Comparison of ENCODE assay signal across 8 cellular contexts in genomic region chr13:99658266-99658991, GRCh38. TPM values are rescaled to one million over a fixed set of nuclear protein-coding genes. Genes with fewer than 3 reads are reported as not detected.
DNase-seq lines count a peak whose midpoint lies in the region; ATAC-seq and TF ChIP-seq lines count a peak whose summit lies in the region.

No MANE protein-coding gene starts in this region.

- H3K4me1 ChIP-seq in NT2/D1 (ENCODE audit: insufficient read depth, insufficient read length): peaks cover 8% of the 10 kb centered on the region

- no peaks in the 10 kb centered on the region for H3K36me3 Mint-ChIP-seq in activated T-helper 2 cell treated with anti-CD3 and anti-CD28 coated beads, Interferon-gamma antibody, Interleukin-2, Interleukin-4, amounts not matched to agents 10 μg/mL and 5 μg/mL and 100 μg/mL, durations not matched to agents 14 hours and 24 hours and 36 hours (ENCODE audit: low read depth)
- no peaks in the 10 kb centered on the region for H3K36me3 Mint-ChIP-seq in natural killer cell

- no peaks in the 10 kb centered on the region for H3K9me3 ChIP-seq in NT2/D1 (ENCODE audit: insufficient read depth, low read length)

- no peaks in the 10 kb centered on the region for H3K27me3 ChIP-seq in NT2/D1 (ENCODE audit: insufficient read depth, insufficient read length)

- H3K27ac Mint-ChIP-seq in activated T-helper 2 cell treated with anti-CD3 and anti-CD28 coated beads, Interferon-gamma antibody, Interleukin-2, Interleukin-4, amounts not matched to agents 10 μg/mL and 5 μg/mL and 100 μg/mL, durations not matched to agents 14 hours and 24 hours and 36 hours: no peak overlapping the region
- peak overlapping the region in 1 of 2 donors; percentile 73 for H3K27ac Mint-ChIP-seq in natural killer cell

- no peaks in the 10 kb centered on the region for H3K36me3 ChIP-seq in NT2/D1 (ENCODE audit: insufficient read depth, insufficient read length, low read length)

- ATAC-seq in HG02981 (IDR thresholded peaks at IDR 0.05; ENCODE audit: unreplicated experiment) (peak; percentile 42), natural killer cell (peak; percentile 38 to 43 (median 42)), GM18520 (IDR thresholded peaks at IDR 0.05; ENCODE audit: unreplicated experiment) (no peak)

- intact Hi-C loops in activated T-helper 2 cell treated with anti-CD3 and anti-CD28 coated beads, Interferon-gamma antibody, Interleukin-2, Interleukin-4, amounts not matched to agents 10 μg/mL and 5 μg/mL and 100 μg/mL, durations not matched to agents 14 hours and 24 hours and 36 hours (cut with micrococcal nuclease): loop anchor here (5.0 kb wide), 6 partner anchors 221 to 1469 kb away; no protein-coding TSS in a partner anchor
- intact Hi-C loops in natural killer cell (cut with micrococcal nuclease): no loop called here

- peak overlapping the region; percentile 84 for H3K9ac ChIP-seq in NT2/D1 (ENCODE audit: insufficient read length, low read depth)

- TF ChIP-seq CTCF in GM10266 (IDR thresholded peaks at IDR 0.05; ENCODE audit: control insufficient read depth, insufficient read depth, low read depth, missing control alignments) (peak; percentile 46), fibroblast of the aortic adventitia (IDR thresholded peaks at IDR 0.05; ENCODE audit: insufficient read depth, low read length) (peak; percentile 36), natural killer cell (IDR thresholded peaks at IDR 0.05) (no peak)

- DNase-seq in GM10266 (ENCODE audit: extremely low spot score): peak; percentile 17
- peak; percentile 71 for DNase-seq in NT2/D1 (ENCODE audit: low read depth, low spot score)
- peak; percentile 28 for DNase-seq in activated T-helper 2 cell treated with anti-CD3 and anti-CD28 coated beads, Interferon-gamma antibody, Interleukin-2, Interleukin-4, amounts not matched to agents 10 μg/mL and 5 μg/mL and 100 μg/mL, durations not matched to agents 14 hours and 24 hours and 36 hours (ENCODE audit: low spot score)
- DNase-seq in fibroblast of the aortic adventitia (ENCODE audit: low read depth): peak; percentile 56
- peak; percentile 29 for DNase-seq in natural killer cell
- DNase-seq in stromal cell of bone marrow (ENCODE audit: low read depth): peak; percentile 59

- peaks cover 38% of the 10 kb centered on the region for H3K4me1 Mint-ChIP-seq in activated T-helper 2 cell treated with anti-CD3 and anti-CD28 coated beads, Interferon-gamma antibody, Interleukin-2, Interleukin-4, amounts not matched to agents 10 μg/mL and 5 μg/mL and 100 μg/mL, durations not matched to agents 14 hours and 24 hours and 36 hours (ENCODE audit: low read depth)
- peaks cover 32 to 33% of the 10 kb centered on the region in 2 donors for H3K4me1 Mint-ChIP-seq in natural killer cell

- no peaks in the 10 kb centered on the region for H3K9me3 Mint-ChIP-seq in activated T-helper 2 cell treated with anti-CD3 and anti-CD28 coated beads, Interferon-gamma antibody, Interleukin-2, Interleukin-4, amounts not matched to agents 10 μg/mL and 5 μg/mL and 100 μg/mL, durations not matched to agents 14 hours and 24 hours and 36 hours
- no peaks in the 10 kb centered on the region for H3K9me3 Mint-ChIP-seq in natural killer cell

- H3K4me3 Mint-ChIP-seq in activated T-helper 2 cell treated with anti-CD3 and anti-CD28 coated beads, Interferon-gamma antibody, Interleukin-2, Interleukin-4, amounts not matched to agents 10 μg/mL and 5 μg/mL and 100 μg/mL, durations not matched to agents 14 hours and 24 hours and 36 hours (ENCODE audit: low read depth): peak overlapping the region; percentile 26
- H3K4me3 Mint-ChIP-seq in natural killer cell: peak overlapping the region; percentile 83

- H3K27me3 Mint-ChIP-seq in activated T-helper 2 cell treated with anti-CD3 and anti-CD28 coated beads, Interferon-gamma antibody, Interleukin-2, Interleukin-4, amounts not matched to agents 10 μg/mL and 5 μg/mL and 100 μg/mL, durations not matched to agents 14 hours and 24 hours and 36 hours (ENCODE audit: low read depth): peaks cover 49% of the 10 kb centered on the region
- H3K27me3 Mint-ChIP-seq in natural killer cell (ENCODE audit: low read depth in 2 of 2): peaks cover 9 to 41% of the 10 kb centered on the region in 2 donors

- H3K4me3 ChIP-seq in NT2/D1 (ENCODE audit: insufficient read length, low read depth): peak overlapping the region; percentile 59
- H3K4me3 ChIP-seq in fibroblast of the aortic adventitia (ENCODE audit: low read depth, low read length): peak overlapping the region; percentile 26

RNA-seq across cellular contexts. Expression of gene CLYBL, which starts 51.9 kb away (rescaled TPM):
- total RNA-seq in activated T-helper 2 cell treated with anti-CD3 and anti-CD28 coated beads, Interferon-gamma antibody, Interleukin-2, Interleukin-4, amounts not matched to agents 10 μg/mL and 5 μg/mL and 100 μg/mL, durations not matched to agents 14 hours and 24 hours and 36 hours: 4.4 TPM in 2 replicates
- 1.8 and 2.1 TPM in 2 replicates for total RNA-seq in fibroblast of the aortic adventitia (ENCODE audit: low replicate concordance)
- 1 to 10 TPM; 5.5 to 7.6 (median 6.1) TPM for total RNA-seq in natural killer cell

Comparison
In these comparisons a context has a peak if more than half of its experiments do, and no peak if none do; other contexts are left out.
1. DNase-seq: peak in every context shown above with its lines; median percentile 71 in NT2/D1; 59 in stromal cell of bone marrow; 56 in fibroblast of the aortic adventitia; 29 in natural killer cell; 28 in activated T-helper 2 cell treated with anti-CD3 and anti-CD28 coated beads, Interferon-gamma antibody, Interleukin-2, Interleukin-4, amounts not matched to agents 10 μg/mL and 5 μg/mL and 100 μg/mL, durations not matched to agents 14 hours and 24 hours and 36 hours; 17 in GM10266.